ENCODE assay signal across 9 cellular contexts in the genomic region with DNA sequence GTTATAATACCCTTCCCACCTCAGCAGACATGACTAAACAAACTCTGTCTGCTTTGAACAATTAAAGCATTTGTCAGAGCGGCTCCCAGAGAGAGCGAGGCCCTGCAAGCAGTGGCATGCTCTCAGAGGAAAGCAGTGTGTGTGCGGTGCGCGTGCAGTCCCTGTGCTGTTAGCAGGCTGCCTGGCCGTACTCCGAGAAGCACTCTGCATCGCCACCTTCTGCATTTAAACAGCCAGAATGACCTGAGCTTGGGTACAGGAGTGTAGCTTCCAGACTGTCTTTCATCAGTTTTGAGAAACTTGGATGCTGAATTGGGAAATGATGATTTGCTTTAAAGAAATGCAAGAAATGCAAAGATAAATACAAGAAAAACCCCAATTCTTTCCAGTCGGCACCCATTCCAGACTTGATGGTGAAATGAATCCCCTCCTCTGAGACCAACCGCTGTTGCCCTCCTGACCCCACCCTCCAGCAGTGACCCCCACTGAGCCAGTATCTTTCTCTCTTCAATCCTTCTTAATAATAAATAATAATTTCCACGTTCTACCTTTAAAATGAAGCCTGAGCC.
DNase-seq lines count a peak whose midpoint lies in the region; TF ChIP-seq lines count a peak whose summit lies in the region.
"Had no signal": no experiment of that assay in that cellular context is flagged by ENCODE, and none has a peak within 500 bp of the region (broad histone marks: within the 10 kb centered on the region; RNA-seq: fewer than 3 reads in every experiment).

No MANE protein-coding gene starts in this region.

- H3K27me3 ChIP-seq in SJCRH30 (no peaks in the 10 kb centered on the region), sigmoid colon (no peaks in the 10 kb centered on the region)

- no peak for TF ChIP-seq EP300 in sigmoid colon (IDR thresholded peaks at IDR 0.05)

- DNase-seq in ELR (ENCODE audit: low read depth) (peak; percentile 79), SJCRH30 (peak; percentile 71), glomerular visceral epithelial cell (ENCODE audit: extremely low spot score) (peak; percentile 85), sigmoid colon (peak; percentile 83), G401 (ENCODE audit: low spot score) (no peak), NCI-H128 (lab: John Stamatoyannopoulos, UW; ENCODE audit: unreplicated experiment) (no peak), immature natural killer cell (no peak)
- DNase-seq in activated CD8-positive, alpha-beta memory T cell treated with anti-CD3 and anti-CD28 coated beads, Interleukin-2, amount 50 U/mL, for 48 hours: no peak

- 85 to 89% methylated on average over 11 of the region's 11 CpGs for WGBS in sigmoid colon, 2 donors

- H3K4me1 Mint-ChIP-seq in immature natural killer cell: peaks cover 0 to 17% of the 10 kb centered on the region in 2 donors

- H3K27ac Mint-ChIP-seq in immature natural killer cell: no peak overlapping the region

- in situ Hi-C loops in G401 (cut with HindIII; ENCODE audit: low sequenced_read_pairs): no loop called here

- TF ChIP-seq POLR2A in sigmoid colon (IDR thresholded peaks at IDR 0.05): no peak

- no peak for TF ChIP-seq CTCF in sigmoid colon (IDR thresholded peaks at IDR 0.05)

- H3K4me3 ChIP-seq in SJCRH30 (no peak overlapping the region), sigmoid colon (no peak overlapping the region)
- H3K4me3 ChIP-seq: coronary artery had no signal

- H3K27me3 Mint-ChIP-seq in immature natural killer cell (ENCODE audit: low read depth in 3 of 3): peaks cover 0 to 2% (median 1%) of the 10 kb centered on the region in 3 donors

- H3K36me3 ChIP-seq in SJCRH30 (no peaks in the 10 kb centered on the region), sigmoid colon (no peaks in the 10 kb centered on the region)

- no peaks in the 10 kb centered on the region for H3K9me3 ChIP-seq in SJCRH30 (replicated peaks)
- no peaks in the 10 kb centered on the region for H3K9me3 ChIP-seq in sigmoid colon

- no peak overlapping the region for H3K27ac ChIP-seq in SJCRH30
- peak overlapping the region in 3 of 4 donors; percentile 6 to 60 (median 24) for H3K27ac ChIP-seq in sigmoid colon

- H3K9me3 Mint-ChIP-seq in immature natural killer cell: no peaks in the 10 kb centered on the region

- peaks cover 7 to 10% (median 9%) of the 10 kb centered on the region in 3 donors for H3K36me3 Mint-ChIP-seq in immature natural killer cell

- H3K4me1 ChIP-seq in SJCRH30 (peaks cover 16% of the 10 kb centered on the region), sigmoid colon (peaks cover 0 to 25% (median 17%) of the 10 kb centered on the region in 4 donors)

- intact Hi-C loops in sigmoid colon (cut with DNase I): no loop called here

- H3K4me3 Mint-ChIP-seq in immature natural killer cell: no peak overlapping the region

Comparison
In these comparisons a context has a peak if more than half of its experiments do, and no peak if none do; other contexts are left out.
1. DNase-seq: peak in ELR (single experiment), SJCRH30 (2 of 2), glomerular visceral epithelial cell (single experiment) and sigmoid colon (single experiment); none in G401 (single experiment), activated CD8-positive, alpha-beta memory T cell treated with anti-CD3 and anti-CD28 coated beads, Interleukin-2, amount 50 U/mL, for 48 hours (single experiment), NCI-H128 (single experiment) and immature natural killer cell (0 of 3).